Comparison of ENCODE assay signal across 12 cellular contexts in genomic region chr3:135412475-135412874, GRCh38.
A peak's percentile ranks its signal among the peaks of the same experiment; 100 is the strongest.
DNase-seq lines count a peak whose midpoint lies in the region; ATAC-seq lines count a peak whose summit lies in the region.
"Had no signal": no experiment of that assay in that cellular context is flagged by ENCODE, and none has a peak within 500 bp of the region (broad histone marks: within the 10 kb centered on the region; RNA-seq: fewer than 3 reads in every experiment).

No MANE protein-coding gene starts in this region.

- no peaks in the 10 kb centered on the region for H3K36me3 ChIP-seq in H7 (replicated peaks; ENCODE audit: control insufficient read depth, insufficient read depth, low read length)
- H3K36me3 ChIP-seq: BE2C had no signal

- H3K4me3 ChIP-seq in H7 (ENCODE audit: insufficient read depth, low read depth, low read length), result no peak overlapping the region

- no peaks in the 10 kb centered on the region for H3K27me3 ChIP-seq in H7 (ENCODE audit: control insufficient read depth, insufficient read depth, low read length)
- H3K27me3 ChIP-seq: BE2C had no signal

- in situ Hi-C loops in G401 (cut with HindIII; ENCODE audit: low sequenced_read_pairs), result no loop called here

- ATAC-seq in HG02852 (IDR thresholded peaks at IDR 0.05; ENCODE audit: unreplicated experiment), result no peak
- ATAC-seq in GM19023 (IDR thresholded peaks at IDR 0.05; ENCODE audit: unreplicated experiment), result no peak
- ATAC-seq: T-helper 17 cell had no signal

- peak; percentile 1 for DNase-seq in G401 (ENCODE audit: low spot score)
- DNase-seq in H7, result peak; percentile 22
- DNase-seq in NCI-H69 (lab: John Stamatoyannopoulos, UW), result peak; percentile 30
- peak; percentile 50 for DNase-seq in iPS-NIHi7 (ENCODE audit: extremely low spot score)
- DNase-seq in germinal center (ENCODE audit: low spot score), result no peak
- DNase-seq: BE2C; CD4-positive, alpha-beta memory T cell; NCI-H1092 treated with DMSO at 0.1 percent for 48 hours; NCI-H226; T-helper 17 cell had no signal
